8 cellular contexts compared by ENCODE assay signal in genomic region chr12:6451348-6452244, GRCh38. TPM values are rescaled to one million over a fixed set of nuclear protein-coding genes. Genes with fewer than 3 reads are reported as not detected.
DNase-seq lines count a peak whose midpoint lies in the region; ATAC-seq and TF ChIP-seq lines count a peak whose summit lies in the region.

TSS of gene TAPBPL (plus strand) at chr12:6452042. CDS start at chr12:6452249, 207 bp downstream.

- DNase-seq in NCI-H1436 (lab: John Stamatoyannopoulos, UW) (peak; percentile 72), NCI-H1436 treated with DMSO at 0.1 percent for 48 hours (lab: John Stamatoyannopoulos, UW) (no peak), NCI-H460 (ENCODE audit: extremely low read depth, low read depth) (peak; percentile 51), coronary artery (ENCODE audit: low spot score) (peak; percentile 94), left kidney (ENCODE audit: low read depth, low spot score) (peak; percentile 96)
- DNase-seq in activated CD4-positive, alpha-beta T cell treated with anti-CD3 and anti-CD28 coated beads for 48 hours, result peak; percentile 85
- DNase-seq in stimulated activated CD4-positive, alpha-beta T cell treated with anti-CD3 and anti-CD28 coated beads, Interleukin-1b, Interleukin-23, amount 100 ng/mL, for 4 hours (ENCODE audit: low read depth in 2 of 2), result peak; percentile 62 to 68

- peak within 1 kb of the TSS; percentile 78 to 97 for H3K27ac ChIP-seq in coronary artery

- TF ChIP-seq CTCF in coronary artery (IDR thresholded peaks at IDR 0.05), result no peak

- peak within 1 kb of the TSS; percentile 89 for H3K4me3 ChIP-seq in coronary artery

- peak; percentile 60 for ATAC-seq in HG03108 (IDR thresholded peaks at IDR 0.05; ENCODE audit: unreplicated experiment)

RNA-seq across cellular contexts. Expression of gene TAPBPL, which starts in this region (rescaled TPM):
- total RNA-seq in NCI-H460 (2014; rRNA removed; shearing (Covaris generic)), result 3.2 and 3.9 TPM in 2 replicates
- polyA plus RNA-seq in NCI-H460 (2014; cell fraction: nucleus; rRNA removed), result 3.4 and 11.0 TPM in 2 replicates
